33 cellular contexts compared by ENCODE assay signal in genomic region chr7:5469375-5470166, GRCh38. TPM values are rescaled to one million over a fixed set of nuclear protein-coding genes. Genes with fewer than 3 reads are reported as not detected.
DNase-seq lines count a peak whose midpoint lies in the region; ATAC-seq and TF ChIP-seq lines count a peak whose summit lies in the region.
"Had no signal": no experiment of that assay in that cellular context is flagged by ENCODE, and none has a peak within 500 bp of the region (broad histone marks: within the 10 kb centered on the region; RNA-seq: fewer than 3 reads in every experiment).

No MANE protein-coding gene starts in this region.

- H3K4me3 ChIP-seq in dorsolateral prefrontal cortex: peak overlapping the region in 8 of 59 donors; percentile 6 to 31 (median 19)
- H3K4me3 ChIP-seq: cardiac muscle cell, coronary artery, ovary, SJSA1, skin epidermis, testis, vagina had no signal

- H3K27ac ChIP-seq in RWPE1: peak overlapping the region; percentile 55
- peak overlapping the region in 39 of 59 donors; percentile 22 to 80 (median 62) for H3K27ac ChIP-seq in dorsolateral prefrontal cortex
- H3K27ac ChIP-seq: cardiac muscle cell, coronary artery, ovary, SJSA1, skin epidermis, testis, vagina had no signal

- no peak for ATAC-seq in stimulated activated effector memory CD8-positive, alpha-beta T cell treated with anti-CD3 and anti-CD28 coated beads, Interleukin-12 subunit alpha, Interleukin-12 subunit beta, amount 100 ng/mL, for 72 hours
- no peak for ATAC-seq in stimulated activated naive B cell treated with anti-CD40 and anti-IgM and Interleukin-4, amounts not matched to agents 10 μg/mL and 1 μg/mL and 100 μg/mL, for 72 hours (replicated peaks)
- ATAC-seq: effector memory CD8-positive, alpha-beta T cell had no signal

- H3K27ac Mint-ChIP-seq in nephron: peak overlapping the region in 2 of 3 experiments; percentile 1 to 4
- H3K27ac Mint-ChIP-seq in stimulated activated effector memory CD8-positive, alpha-beta T cell treated with anti-CD3 and anti-CD28 coated beads, Interleukin-12 subunit alpha, Interleukin-12 subunit beta, amount 100 ng/mL, for 72 hours: peak overlapping the region; percentile 4
- H3K27ac Mint-ChIP-seq in stimulated activated naive B cell treated with anti-CD40 and anti-IgM and Interleukin-4, amounts not matched to agents 10 μg/mL and 1 μg/mL and 100 μg/mL, for 72 hours: no peak overlapping the region
- H3K27ac Mint-ChIP-seq: activated CD4-positive, alpha-beta T cell treated with anti-CD3 and anti-CD28 coated beads, Interleukin-2, amount 10 ng/mL, durations not matched to agents 24 days and 14 days; activated naive CD8-positive, alpha-beta T cell treated with anti-CD3 and anti-CD28 coated beads, Interleukin-2, amount 10 ng/mL, durations not matched to agents 7 days and 5 days; effector memory CD8-positive, alpha-beta T cell; mesothelial cell of epicardium had no signal

- TF ChIP-seq CTCF in RWPE1 (conservative IDR thresholded peaks at IDR 0.05; ENCODE audit: low read depth) (no peak), dorsolateral prefrontal cortex (IDR thresholded peaks at IDR 0.05 in 54 of 56, conservative IDR thresholded peaks at IDR 0.05 in 2 of 56; ENCODE audit: low read depth in 1 of 56, partially characterized antibody in 56 of 56) (no peak), nephron (IDR thresholded peaks at IDR 0.05; ENCODE audit: unreplicated experiment in 3 of 3) (no peak)

- intact Hi-C loops in dorsolateral prefrontal cortex (cut with DNase I): no loop called here

- H3K4me1 Mint-ChIP-seq in nephron: no peaks in the 10 kb centered on the region
- H3K4me1 Mint-ChIP-seq in stimulated activated effector memory CD8-positive, alpha-beta T cell treated with anti-CD3 and anti-CD28 coated beads, Interleukin-12 subunit alpha, Interleukin-12 subunit beta, amount 100 ng/mL, for 72 hours: no peaks in the 10 kb centered on the region
- peaks cover 0 to 2% of the 10 kb centered on the region in 2 donors for H3K4me1 Mint-ChIP-seq in stimulated activated naive B cell treated with anti-CD40 and anti-IgM and Interleukin-4, amounts not matched to agents 10 μg/mL and 1 μg/mL and 100 μg/mL, for 72 hours
- H3K4me1 Mint-ChIP-seq: activated CD4-positive, alpha-beta T cell treated with anti-CD3 and anti-CD28 coated beads, Interleukin-2, amount 10 ng/mL, durations not matched to agents 24 days and 14 days; activated naive CD8-positive, alpha-beta T cell treated with anti-CD3 and anti-CD28 coated beads, Interleukin-2, amount 10 ng/mL, durations not matched to agents 7 days and 5 days; mesothelial cell of epicardium had no signal

- H3K27me3 Mint-ChIP-seq in nephron (ENCODE audit: low read depth): no peaks in the 10 kb centered on the region
- H3K27me3 Mint-ChIP-seq in stimulated activated naive B cell treated with anti-CD40 and anti-IgM and Interleukin-4, amounts not matched to agents 10 μg/mL and 1 μg/mL and 100 μg/mL, for 72 hours: no peaks in the 10 kb centered on the region
- H3K27me3 Mint-ChIP-seq: activated CD4-positive, alpha-beta T cell treated with anti-CD3 and anti-CD28 coated beads, Interleukin-2, amount 10 ng/mL, durations not matched to agents 24 days and 14 days; activated naive CD8-positive, alpha-beta T cell treated with anti-CD3 and anti-CD28 coated beads, Interleukin-2, amount 10 ng/mL, durations not matched to agents 7 days and 5 days; effector memory CD8-positive, alpha-beta T cell had no signal

- H3K9me3 Mint-ChIP-seq in nephron: peaks cover 3% of the 10 kb centered on the region
- no peaks in the 10 kb centered on the region for H3K9me3 Mint-ChIP-seq in stimulated activated effector memory CD8-positive, alpha-beta T cell treated with anti-CD3 and anti-CD28 coated beads, Interleukin-12 subunit alpha, Interleukin-12 subunit beta, amount 100 ng/mL, for 72 hours
- no peaks in the 10 kb centered on the region for H3K9me3 Mint-ChIP-seq in stimulated activated naive B cell treated with anti-CD40 and anti-IgM and Interleukin-4, amounts not matched to agents 10 μg/mL and 1 μg/mL and 100 μg/mL, for 72 hours
- H3K9me3 Mint-ChIP-seq: activated CD4-positive, alpha-beta T cell treated with anti-CD3 and anti-CD28 coated beads, Interleukin-2, amount 10 ng/mL, durations not matched to agents 24 days and 14 days; activated naive CD8-positive, alpha-beta T cell treated with anti-CD3 and anti-CD28 coated beads, Interleukin-2, amount 10 ng/mL, durations not matched to agents 7 days and 5 days; effector memory CD8-positive, alpha-beta T cell had no signal

- POLR2A ChIA-PET in RWPE1 (lab: Yijun Ruan, JAX; ENCODE audit: low non-redundant PET): interaction anchor here (0.6 kb wide), 1 partner anchor 326 kb away, joined by 3 read pairs; no protein-coding TSS in a partner anchor

- no peak for DNase-seq in RWPE1 (ENCODE audit: low spot score)
- peak in 3 of 10 donors; percentile 46 to 56 (median 53) for DNase-seq in dorsolateral prefrontal cortex
- DNase-seq in stimulated activated effector memory CD8-positive, alpha-beta T cell treated with anti-CD3 and anti-CD28 coated beads, Interleukin-12 subunit alpha, Interleukin-12 subunit beta, amount 100 ng/mL, for 72 hours (ENCODE audit: low spot score in 2 of 2): no peak
- DNase-seq in NCI-H1417 (lab: John Stamatoyannopoulos, UW): no peak
- no peak for DNase-seq in DMS79 (lab: John Stamatoyannopoulos, UW)
- DNase-seq in Kasumi-1 (lab: John Stamatoyannopoulos, UW): no peak
- no peak for DNase-seq in stimulated activated naive B cell treated with anti-CD40 and anti-IgM and Interleukin-4, amounts not matched to agents 10 μg/mL and 1 μg/mL and 100 μg/mL, for 72 hours
- DNase-seq: ACHN; activated CD4-positive, alpha-beta T cell treated with anti-CD3 and anti-CD28 coated beads, Interleukin-2, amount 10 ng/mL, durations not matched to agents 24 days and 14 days; activated CD8-positive, alpha-beta memory T cell treated with anti-CD3 and anti-CD28 coated beads for 24 hours; activated effector memory CD4-positive, alpha-beta T cell treated with Interleukin-2 at 50 U/mL for 16 hours; activated naive CD8-positive, alpha-beta T cell treated with anti-CD3 and anti-CD28 coated beads, Interleukin-2, amount 10 ng/mL, durations not matched to agents 7 days and 5 days; activated T-cell treated with anti-CD3 and anti-CD28 coated beads for 4 hours; aorta; DMS153; effector memory CD8-positive, alpha-beta T cell; islet precursor cell; Karpas-422; left ventricle myocardium superior; NCI-H1436; NCI-H2081; NCI-H446; NCI-H774; ovary; stimulated activated naive CD8-positive, alpha-beta T cell treated with anti-CD3 and anti-CD28 coated beads, Interleukin-15, Interleukin-2, amounts not matched to agents 100 U/mL and 50 U/mL, for 24 hours; testis had no signal

- CTCF ChIA-PET in RWPE1 (lab: Yijun Ruan, JAX): no interaction called here

- peaks cover 3% of the 10 kb centered on the region for H3K36me3 Mint-ChIP-seq in nephron (ENCODE audit: low read depth)
- no peaks in the 10 kb centered on the region for H3K36me3 Mint-ChIP-seq in stimulated activated effector memory CD8-positive, alpha-beta T cell treated with anti-CD3 and anti-CD28 coated beads, Interleukin-12 subunit alpha, Interleukin-12 subunit beta, amount 100 ng/mL, for 72 hours
- peaks cover 15 to 22% of the 10 kb centered on the region in 2 donors for H3K36me3 Mint-ChIP-seq in stimulated activated naive B cell treated with anti-CD40 and anti-IgM and Interleukin-4, amounts not matched to agents 10 μg/mL and 1 μg/mL and 100 μg/mL, for 72 hours
- H3K36me3 Mint-ChIP-seq: activated naive CD8-positive, alpha-beta T cell treated with anti-CD3 and anti-CD28 coated beads, Interleukin-2, amount 10 ng/mL, durations not matched to agents 7 days and 5 days had no signal

- no peaks in the 10 kb centered on the region for H3K27me3 ChIP-seq in dorsolateral prefrontal cortex
- H3K27me3 ChIP-seq: cardiac muscle cell, ovary, SJSA1, testis, vagina had no signal

- no peak overlapping the region for H3K4me3 Mint-ChIP-seq in nephron
- no peak overlapping the region for H3K4me3 Mint-ChIP-seq in stimulated activated effector memory CD8-positive, alpha-beta T cell treated with anti-CD3 and anti-CD28 coated beads, Interleukin-12 subunit alpha, Interleukin-12 subunit beta, amount 100 ng/mL, for 72 hours
- no peak overlapping the region for H3K4me3 Mint-ChIP-seq in stimulated activated naive B cell treated with anti-CD40 and anti-IgM and Interleukin-4, amounts not matched to agents 10 μg/mL and 1 μg/mL and 100 μg/mL, for 72 hours
- H3K4me3 Mint-ChIP-seq: activated CD4-positive, alpha-beta T cell treated with anti-CD3 and anti-CD28 coated beads, Interleukin-2, amount 10 ng/mL, durations not matched to agents 24 days and 14 days; activated naive CD8-positive, alpha-beta T cell treated with anti-CD3 and anti-CD28 coated beads, Interleukin-2, amount 10 ng/mL, durations not matched to agents 7 days and 5 days; effector memory CD8-positive, alpha-beta T cell; mesothelial cell of epicardium had no signal

RNA-seq across cellular contexts. Expression of gene FBXL18, which starts 44.0 kb away (rescaled TPM):
- 10 to 100 TPM; 18.6 to 56.8 (median 38.8) TPM for total RNA-seq in dorsolateral prefrontal cortex

RNA-seq across cellular contexts. Expression of gene TNRC18, which starts 45.9 kb away (rescaled TPM):
- 100 to 1,000 TPM in 42 of 120 experiments, 10 to 100 TPM in 78; 56.1 to 138 (median 94.7) TPM for total RNA-seq in dorsolateral prefrontal cortex
